Comparison of ENCODE assay signal across 14 cellular contexts in genomic region chr11:43802509-43802908, GRCh38.
DNase-seq lines count a peak whose midpoint lies in the region; ATAC-seq, FAIRE-seq and TF ChIP-seq lines count a peak whose summit lies in the region.
"Had no signal": no experiment of that assay in that cellular context is flagged by ENCODE, and none has a peak within 500 bp of the region (broad histone marks: within the 10 kb centered on the region; RNA-seq: fewer than 3 reads in every experiment).

No MANE protein-coding gene starts in this region.

- ATAC-seq in HepG2 (peak; percentile 59), right lobe of liver (no peak), GM18498 (IDR thresholded peaks at IDR 0.05; ENCODE audit: unreplicated experiment) (no peak)
- no peak for ATAC-seq in activated T-cell treated with anti-CD3 and anti-CD28 coated beads, Interleukin-2, amount 50 U/mL, for 72 hours (replicated peaks in 1 of 2)
- ATAC-seq: left lobe of liver had no signal

- no peak overlapping the region for H3K27ac ChIP-seq in HepG2 (ENCODE audit: extremely low read length, insufficient read depth, low read length)
- H3K27ac ChIP-seq in right lobe of liver: no peak overlapping the region
- no peak overlapping the region for H3K27ac ChIP-seq in OCI-LY1 (ENCODE audit: low read depth, low read length, poor library complexity, severe bottlenecking)

- no peaks in the 10 kb centered on the region for H3K9me3 ChIP-seq in HepG2 (ENCODE audit: low read length)
- no peaks in the 10 kb centered on the region for H3K9me3 ChIP-seq in right lobe of liver
- no peaks in the 10 kb centered on the region for H3K9me3 ChIP-seq in OCI-LY1 (ENCODE audit: low read length)

- in situ Hi-C loops in HepG2 (cut with HindIII; ENCODE audit: extremely low pct_ligation_motif_present, low pct_unique_long_range_greater_than_20kb): no loop called here

- no peaks in the 10 kb centered on the region for H3K79me2 ChIP-seq in HepG2 (ENCODE audit: insufficient read depth, low read length)
- H3K79me2 ChIP-seq in OCI-LY1 (ENCODE audit: insufficient read depth, low read length): no peaks in the 10 kb centered on the region

- POLR2A ChIA-PET in HepG2 (lab: Yijun Ruan, JAX): interaction anchor here (1.0 kb wide), 1 partner anchor 122 kb away, joined by 4 read pairs; no protein-coding TSS in a partner anchor

- H2AFZ ChIP-seq in HepG2 (ENCODE audit: low read length): no peak overlapping the region
- H2AFZ ChIP-seq in OCI-LY1 (ENCODE audit: low read length): no peak overlapping the region

- H3K27me3 ChIP-seq in HepG2 (ENCODE audit: control insufficient read depth in 1 of 2, insufficient read depth in 2 of 2, low read length in 2 of 2) (no peaks in the 10 kb centered on the region), right lobe of liver (no peaks in the 10 kb centered on the region), OCI-LY1 (ENCODE audit: insufficient read depth, low read length) (no peaks in the 10 kb centered on the region)

- H3K27ac Mint-ChIP-seq in activated T-cell treated with anti-CD3 and anti-CD28 coated beads, Interleukin-2, amount 50 U/mL, for 72 hours: no peak overlapping the region
- H3K27ac Mint-ChIP-seq: CD4-positive, CD25-positive, alpha-beta regulatory T cell had no signal

- H4K20me1 ChIP-seq in HepG2 (ENCODE audit: insufficient read depth, low read length): no peaks in the 10 kb centered on the region
- no peaks in the 10 kb centered on the region for H4K20me1 ChIP-seq in OCI-LY1 (ENCODE audit: insufficient read depth, low read length)

- H3K4me3 ChIP-seq in HepG2 (replicated peaks in 1 of 3; ENCODE audit: insufficient read depth in 1 of 3, low read depth in 2 of 3, low read length in 3 of 3): no peak overlapping the region
- H3K4me3 ChIP-seq in right lobe of liver: no peak overlapping the region
- no peak overlapping the region for H3K4me3 ChIP-seq in OCI-LY1 (ENCODE audit: low read depth, low read length, poor library complexity, severe bottlenecking)
- no peak overlapping the region for H3K4me3 ChIP-seq in epithelial cell of proximal tubule (ENCODE audit: low read depth, low read length)

- CTCF ChIA-PET in HepG2 (lab: Yijun Ruan, JAX; ENCODE audit: low intra/inter-chr PET ratio, low total read pairs): no interaction called here

- no peaks in the 10 kb centered on the region for H3K27me3 Mint-ChIP-seq in activated T-cell treated with anti-CD3 and anti-CD28 coated beads, Interleukin-2, amount 50 U/mL, for 72 hours (ENCODE audit: low read depth)
- H3K27me3 Mint-ChIP-seq: CD4-positive, CD25-positive, alpha-beta regulatory T cell had no signal

- H3K36me3 ChIP-seq in HepG2 (replicated peaks in 1 of 2; ENCODE audit: control insufficient read depth in 1 of 2, insufficient read depth in 2 of 2, low read length in 2 of 2) (peaks cover 2 to 28% of the 10 kb centered on the region in 2 experiments; a peak in 3 of 5 replicates), right lobe of liver (peaks cover 0 to 8% (median 2%) of the 10 kb centered on the region in 4 donors), OCI-LY1 (ENCODE audit: insufficient read depth, low read length) (peaks cover 32% of the 10 kb centered on the region)

- H3K36me3 Mint-ChIP-seq in activated T-cell treated with anti-CD3 and anti-CD28 coated beads, Interleukin-2, amount 50 U/mL, for 72 hours (ENCODE audit: insufficient read depth in 2 of 2): peaks cover 9 to 26% of the 10 kb centered on the region in 2 donors

- H3K4me1 Mint-ChIP-seq in activated T-cell treated with anti-CD3 and anti-CD28 coated beads, Interleukin-2, amount 50 U/mL, for 72 hours (ENCODE audit: low read depth): no peaks in the 10 kb centered on the region

- peaks cover 0 to 3% of the 10 kb centered on the region in 2 donors for H3K9me3 Mint-ChIP-seq in activated T-cell treated with anti-CD3 and anti-CD28 coated beads, Interleukin-2, amount 50 U/mL, for 72 hours

- no peak for TF ChIP-seq RAD21 in HepG2 (CRISPR knock-in tag; IDR thresholded peaks at IDR 0.05)

- TF ChIP-seq EP300 in HepG2 (IDR thresholded peaks at IDR 0.05; ENCODE audit: low read depth in 2 of 2, low read length in 2 of 2): no peak
- TF ChIP-seq EP300 in HepG2 (CRISPR knock-in tag; IDR thresholded peaks at IDR 0.05; ENCODE audit: borderline replicate concordance): no peak

- intact Hi-C loops in HepG2 (cut with micrococcal nuclease; ENCODE audit: unreplicated experiment): no loop called here
- intact Hi-C loops in right lobe of liver (cut with DNase I): no loop called here

- no peak for FAIRE-seq in HepG2 (lab: Jason Lieb, UNC)

- no peak for TF ChIP-seq POLR2A in HepG2 (IDR thresholded peaks at IDR 0.05; ENCODE audit: insufficient read depth in 1 of 2, low read depth in 2 of 2, low read length in 2 of 2)
- TF ChIP-seq POLR2A in right lobe of liver (IDR thresholded peaks at IDR 0.05): no peak

- TF ChIP-seq CTCF in HepG2 (CRISPR knock-in tag; IDR thresholded peaks at IDR 0.05): no peak
- peak in 1 of 4 donors; percentile 7 for TF ChIP-seq CTCF in right lobe of liver (IDR thresholded peaks at IDR 0.05)
- peak; percentile 39; the same call in 1 of the 2 replicates for TF ChIP-seq CTCF in OCI-LY1 (IDR thresholded peaks at IDR 0.05; ENCODE audit: low read length)
- TF ChIP-seq CTCF in epithelial cell of proximal tubule (conservative IDR thresholded peaks at IDR 0.05; ENCODE audit: low read depth, low read length): peak; percentile 42

- DNase-seq in HepG2 (ENCODE audit: low spot score): peak; percentile 7
- no peak for DNase-seq in right lobe of liver
- no peak for DNase-seq in epithelial cell of proximal tubule (ENCODE audit: low read depth)
- no peak for DNase-seq in activated T-cell treated with anti-CD3 and anti-CD28 coated beads, Interleukin-2, amount 50 U/mL, for 72 hours
- DNase-seq in mesenteric fat pad (ENCODE audit: low spot score): no peak
- no peak for DNase-seq in NCI-H748 (lab: John Stamatoyannopoulos, UW; ENCODE audit: unreplicated experiment)
- DNase-seq: activated gamma-delta T cell; CD4-positive, CD25-positive, alpha-beta regulatory T cell; effector memory CD4-positive, alpha-beta T cell; NCI-H524 treated with DMSO at 0.1 percent for 48 hours; retina had no signal

- H3K4me3 Mint-ChIP-seq in activated T-cell treated with anti-CD3 and anti-CD28 coated beads, Interleukin-2, amount 50 U/mL, for 72 hours: no peak overlapping the region
- H3K4me3 Mint-ChIP-seq: CD4-positive, CD25-positive, alpha-beta regulatory T cell had no signal

- H3K9me2 ChIP-seq in OCI-LY1 (ENCODE audit: low read depth, low read length): no peaks in the 10 kb centered on the region

- no TSS peak for BruUV-seq in HepG2 (replicated peaks; lab: Mats Ljungman, UMichigan)

- H3K9ac ChIP-seq in HepG2 (ENCODE audit: insufficient read depth, low read depth, low read length) (no peak overlapping the region), OCI-LY1 (ENCODE audit: low read length) (no peak overlapping the region)

- H3K4me1 ChIP-seq in HepG2 (ENCODE audit: insufficient read depth, low read length) (no peaks in the 10 kb centered on the region), right lobe of liver (no peaks in the 10 kb centered on the region), OCI-LY1 (ENCODE audit: insufficient read depth, low read length, severe bottlenecking) (no peaks in the 10 kb centered on the region)

- H3F3A ChIP-seq in OCI-LY1 (ENCODE audit: insufficient read depth, low read length): no peaks in the 10 kb centered on the region

- H3K4me2 ChIP-seq in HepG2 (ENCODE audit: low read depth, low read length) (no peak overlapping the region), OCI-LY1 (ENCODE audit: low read length) (no peak overlapping the region)

TF ChIP-seq in HepG2, 621 proteins besides CTCF, POLR2A, EP300 and RAD21 (continues in another document):
- TF ChIP-seq STAG1 (CRISPR knock-in tag; IDR thresholded peaks at IDR 0.05): peak; percentile 10; the same call in 1 of the 2 replicates
